In the genomic region with DNA sequence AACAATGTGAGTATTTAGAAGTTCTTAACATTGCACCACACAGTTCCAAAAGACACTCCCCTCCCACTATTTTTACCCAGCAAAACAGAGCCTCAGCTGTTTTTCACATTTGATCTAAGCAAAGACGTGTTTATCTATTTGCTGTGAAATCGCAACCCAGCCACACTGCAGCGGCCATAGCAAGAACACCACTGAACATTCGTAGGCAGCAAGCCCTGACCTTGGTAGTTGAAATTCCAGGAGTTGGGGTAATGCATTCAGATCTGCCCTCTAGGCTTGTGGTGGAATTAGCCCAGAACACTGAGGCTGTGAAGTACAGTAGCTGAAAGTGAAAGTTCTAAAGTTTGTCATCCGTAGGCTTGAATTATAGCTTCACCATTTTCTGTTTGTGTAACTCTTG, we compare ENCODE assay signal across 30 cellular contexts. TPM values are rescaled to one million over a fixed set of nuclear protein-coding genes. Genes with fewer than 3 reads are reported as not detected.
"Had no signal": no experiment of that assay in that cellular context is flagged by ENCODE, and none has a peak within 500 bp of the region (broad histone marks: within the 10 kb centered on the region; RNA-seq: fewer than 3 reads in every experiment).

No MANE protein-coding gene starts in this region.

- ATAC-seq: activated T-cell treated with anti-CD3 and anti-CD28 coated beads, Interleukin-2, amount 50 U/mL, for 72 hours; effector memory CD8-positive, alpha-beta T cell; left lobe of liver; stimulated activated naive CD8-positive, alpha-beta T cell treated with anti-CD3 and anti-CD28 coated beads, Interleukin-15, amount 100 ng/mL, for 72 hours had no signal

- H3K4me3 ChIP-seq: lung, right atrium auricular region, vagina had no signal

- FAIRE-seq: frontal cortex had no signal

- H3K4me1 Mint-ChIP-seq: activated CD4-positive, alpha-beta T cell treated with anti-CD3 and anti-CD28 coated beads, Interleukin-2, amount 10 ng/mL, durations not matched to agents 24 days and 14 days; activated naive CD4-positive, alpha-beta T cell treated with anti-CD3 and anti-CD28 coated beads, Interleukin-2, amount 50 U/mL, for 24 hours; stimulated activated naive CD8-positive, alpha-beta T cell treated with anti-CD3 and anti-CD28 coated beads, Interleukin-15, amount 100 ng/mL, for 72 hours had no signal

- H3K36me3 ChIP-seq: right atrium auricular region, vagina had no signal

- H3K27ac Mint-ChIP-seq: activated CD4-positive, alpha-beta T cell treated with anti-CD3 and anti-CD28 coated beads, Interleukin-2, amount 10 ng/mL, durations not matched to agents 24 days and 14 days; activated naive CD4-positive, alpha-beta T cell treated with anti-CD3 and anti-CD28 coated beads, Interleukin-2, amount 50 U/mL, for 24 hours; activated T-cell treated with anti-CD3 and anti-CD28 coated beads, Interleukin-2, amount 50 U/mL, for 72 hours; effector memory CD8-positive, alpha-beta T cell; progenitor cell of endocrine pancreas; stimulated activated naive CD8-positive, alpha-beta T cell treated with anti-CD3 and anti-CD28 coated beads, Interleukin-15, amount 100 ng/mL, for 72 hours had no signal

- H3K9me3 Mint-ChIP-seq: activated CD4-positive, alpha-beta T cell treated with anti-CD3 and anti-CD28 coated beads, Interleukin-2, amount 10 ng/mL, durations not matched to agents 24 days and 14 days; activated naive CD4-positive, alpha-beta T cell treated with anti-CD3 and anti-CD28 coated beads, Interleukin-2, amount 50 U/mL, for 24 hours; activated T-cell treated with anti-CD3 and anti-CD28 coated beads, Interleukin-2, amount 50 U/mL, for 72 hours; effector memory CD8-positive, alpha-beta T cell; neural crest cell; stimulated activated naive CD8-positive, alpha-beta T cell treated with anti-CD3 and anti-CD28 coated beads, Interleukin-15, amount 100 ng/mL, for 72 hours had no signal

- H3K4me3 Mint-ChIP-seq: activated CD4-positive, alpha-beta T cell treated with anti-CD3 and anti-CD28 coated beads, Interleukin-2, amount 10 ng/mL, durations not matched to agents 24 days and 14 days; activated naive CD4-positive, alpha-beta T cell treated with anti-CD3 and anti-CD28 coated beads, Interleukin-2, amount 50 U/mL, for 24 hours; activated T-cell treated with anti-CD3 and anti-CD28 coated beads, Interleukin-2, amount 50 U/mL, for 72 hours; effector memory CD8-positive, alpha-beta T cell; neural crest cell; stimulated activated naive CD8-positive, alpha-beta T cell treated with anti-CD3 and anti-CD28 coated beads, Interleukin-15, amount 100 ng/mL, for 72 hours had no signal

- H3K4me1 ChIP-seq: right atrium auricular region, vagina had no signal

- H3K27me3 ChIP-seq: right atrium auricular region, vagina had no signal

- H3K36me3 Mint-ChIP-seq: activated naive CD4-positive, alpha-beta T cell treated with anti-CD3 and anti-CD28 coated beads, Interleukin-2, amount 50 U/mL, for 24 hours had no signal

- H3K9me3 ChIP-seq: right atrium auricular region, vagina had no signal

- DNase-seq: activated CD4-positive, alpha-beta T cell treated with anti-CD3 and anti-CD28 coated beads, Interleukin-2, amount 10 ng/mL, durations not matched to agents 24 days and 14 days; activated CD4-positive, CD25-positive, alpha-beta regulatory T cell; activated CD8-positive, alpha-beta memory T cell treated with anti-CD3 and anti-CD28 coated beads, Interleukin-2, amount 50 U/mL, for 4 hours; activated effector memory CD4-positive, alpha-beta T cell treated with anti-CD3 and anti-CD28 coated beads, Interleukin-2, amount 50 U/mL, for 16 hours; activated T-cell treated with anti-CD3 and anti-CD28 coated beads, Interleukin-2, amount 50 U/mL, for 72 hours; amniotic stem cell; effector memory CD8-positive, alpha-beta T cell; hypothalamus; islet precursor cell; midbrain; small intestine; stimulated activated CD4-positive, alpha-beta T cell treated with anti-CD3 and anti-CD28 coated beads, Interleukin-15, amount 100 ng/mL, for 24 hours; stimulated activated CD4-positive, alpha-beta T cell treated with anti-CD3 and anti-CD28 coated beads, Interleukin-4, amount 100 ng/mL, for 1 hour; stimulated activated naive CD8-positive, alpha-beta T cell treated with anti-CD3 and anti-CD28 coated beads, Interleukin-15, amount 100 ng/mL, for 72 hours; T1000 had no signal

- H3K27ac ChIP-seq: right atrium auricular region, vagina had no signal

RNA-seq across cellular contexts. Expression of a gene that starts 17.1 kb away (rescaled TPM):
- total RNA-seq: activated CD4-positive, alpha-beta T cell treated with anti-CD3 and anti-CD28 coated beads, Interleukin-2, amount 10 ng/mL, durations not matched to agents 24 days and 14 days; activated T-cell treated with anti-CD3 and anti-CD28 coated beads, Interleukin-2, amount 50 U/mL, for 72 hours; cardiac septum; dermis microvascular lymphatic vessel endothelial cell; fibroblast of lung; left lobe of liver; lung; myocyte; neural crest cell; omental fat pad; progenitor cell of endocrine pancreas; right atrium auricular region; T-helper 1 cell treated with Interleukin-12 subunit alpha and Interleukin-12 subunit beta and Interleukin-4 antibody, amounts not matched to agents 30 ng/mL and 1 ng/mL, for 36 hours; temporal lobe; vagina had no signal
- polyA plus RNA-seq: fibroblast of lung had no signal
